In genomic region chrX:150692837-150693781, GRCh38 we compare ENCODE assay signal across 8 cellular contexts. TPM values are rescaled to one million over a fixed set of nuclear protein-coding genes. Genes with fewer than 3 reads are reported as not detected.
A peak's percentile ranks its signal among the peaks of the same experiment; 100 is the strongest.
DNase-seq lines count a peak whose midpoint lies in the region; ATAC-seq and TF ChIP-seq lines count a peak whose summit lies in the region.

MTMR1 (plus strand) TSS chrX:150693396; CDS start chrX:150693531, 135 bp downstream.

- H3K36me3 ChIP-seq in DOHH2 (ENCODE audit: control insufficient read depth, low read length) (peaks cover 31% of the 10 kb centered on the region), colonic mucosa (no peaks in the 10 kb centered on the region), right lobe of liver (no peaks in the 10 kb centered on the region)

- no peak for TF ChIP-seq RAD21 in Ishikawa (IDR thresholded peaks at IDR 0.05; ENCODE audit: low read depth)

- H3K4me2 ChIP-seq in DOHH2 (ENCODE audit: low read length), result peak within 1 kb of the TSS; percentile 88

- intact Hi-C loops in colonic mucosa (cut with DNase I) (no loop called here), right lobe of liver (cut with DNase I) (no loop called here)

- peak within 1 kb of the TSS; percentile 94 for H3K27ac ChIP-seq in DOHH2 (ENCODE audit: low read depth, low read length)
- H3K27ac ChIP-seq in colonic mucosa, result peak within 1 kb of the TSS; percentile 82
- peak within 1 kb of the TSS; percentile 49 to 72 (median 62) for H3K27ac ChIP-seq in right lobe of liver

- DNase-seq in colonic mucosa, result peak; percentile 34
- DNase-seq in right lobe of liver, result peak; percentile 49 to 58 (median 56)
- peak; percentile 59 for DNase-seq in stimulated activated CD8-positive, alpha-beta memory T cell treated with anti-CD3 and anti-CD28 coated beads, Interleukin-4, amount 100 ng/mL, for 48 hours
- DNase-seq in UCSD-AML1 (lab: John Stamatoyannopoulos, UW; ENCODE audit: unreplicated experiment), result no peak

- peak; percentile 59 for ATAC-seq in GM21528 (IDR thresholded peaks at IDR 0.05; ENCODE audit: low FRiP score, unreplicated experiment)
- ATAC-seq in right lobe of liver, result peak; percentile 56 to 79 (median 66)

- H3K4me1 ChIP-seq in DOHH2 (ENCODE audit: control insufficient read depth, low read length) (peaks cover 52% of the 10 kb centered on the region), colonic mucosa (no peaks in the 10 kb centered on the region), right lobe of liver (peaks cover 0 to 5% (median 0%) of the 10 kb centered on the region in 4 donors)

- H3K27me3 ChIP-seq in DOHH2 (ENCODE audit: control insufficient read depth, low read length) (no peaks in the 10 kb centered on the region), colonic mucosa (no peaks in the 10 kb centered on the region), right lobe of liver (no peaks in the 10 kb centered on the region)

- no peaks in the 10 kb centered on the region for H3K9me2 ChIP-seq in DOHH2 (replicated peaks; ENCODE audit: control insufficient read depth, low read length)

- peaks cover 47% of the 10 kb centered on the region for H3K79me2 ChIP-seq in DOHH2 (ENCODE audit: control insufficient read depth, low read length)

- H3K4me3 ChIP-seq in DOHH2 (ENCODE audit: low read length) (peak within 1 kb of the TSS; percentile 83), WI38 (ENCODE audit: low read depth, low read length) (peak within 1 kb of the TSS; percentile 66), colonic mucosa (peak within 1 kb of the TSS; percentile 42), right lobe of liver (peak within 1 kb of the TSS; percentile 44 to 63 (median 55))

- no peaks in the 10 kb centered on the region for H3K9me3 ChIP-seq in DOHH2 (ENCODE audit: control insufficient read depth, insufficient read depth, low read length)
- H3K9me3 ChIP-seq in colonic mucosa, result no peaks in the 10 kb centered on the region
- no peaks in the 10 kb centered on the region for H3K9me3 ChIP-seq in right lobe of liver

- no peak for TF ChIP-seq CTCF in DOHH2 (IDR thresholded peaks at IDR 0.05; ENCODE audit: low read depth, low read length, poor library complexity, severe bottlenecking)
- no peak for TF ChIP-seq CTCF in WI38 (IDR thresholded peaks at IDR 0.05; ENCODE audit: low read depth, low read length)
- no peak for TF ChIP-seq CTCF in colonic mucosa (IDR thresholded peaks at IDR 0.05)
- TF ChIP-seq CTCF in right lobe of liver (IDR thresholded peaks at IDR 0.05), result no peak

- peaks cover 8% of the 10 kb centered on the region for H3F3A ChIP-seq in DOHH2 (ENCODE audit: control insufficient read depth, insufficient read depth)

- WGBS in right lobe of liver (ENCODE audit: insufficient coverage, low coverage, low lambda C conversion rate, missing lambda C conversion rate), result 20% methylated on average over 22 of the region's 101 CpGs

- no peaks in the 10 kb centered on the region for H4K20me1 ChIP-seq in DOHH2 (ENCODE audit: control insufficient read depth, insufficient read depth, low read depth, low read length)

- H3K9ac ChIP-seq in colonic mucosa (ENCODE audit: low read depth in 2 of 2, low read length in 2 of 2), result peak within 1 kb of the TSS; percentile 61 to 66

- TF ChIP-seq POLR2A in right lobe of liver (IDR thresholded peaks at IDR 0.05), result no peak

- TF ChIP-seq EP300 in Ishikawa (IDR thresholded peaks at IDR 0.05; ENCODE audit: borderline replicate concordance), result no peak

TF ChIP-seq in Ishikawa, 13 proteins besides CTCF, POLR2A, EP300 and RAD21:
- TF ChIP-seq FOXM1 (IDR thresholded peaks at IDR 0.05; ENCODE audit: borderline replicate concordance, low read depth) (no peak), TCF12 (IDR thresholded peaks at IDR 0.05; ENCODE audit: low read depth) (no peak), YY1 (IDR thresholded peaks at IDR 0.05; ENCODE audit: low read depth) (peak; percentile 86), MAX (IDR thresholded peaks at IDR 0.05) (no peak), TAF1 (IDR thresholded peaks at IDR 0.05; ENCODE audit: low read depth) (peak; percentile 46; the same call in 1 of the 2 replicates), ZBTB7A (IDR thresholded peaks at IDR 0.05; ENCODE audit: low read depth) (no peak)

RNA-seq across cellular contexts. Expression of gene MTMR1, which starts in this region (rescaled TPM):
- 10 to 100 TPM; 19.0 to 21.3 TPM for total RNA-seq in colonic mucosa
- 10 to 100 TPM in 3 of 6 experiments, 1 to 10 TPM in 3; 7.6 to 11.2 (median 9.4) TPM for total RNA-seq in right lobe of liver
